8 cellular contexts compared by ENCODE assay signal in the genomic region with DNA sequence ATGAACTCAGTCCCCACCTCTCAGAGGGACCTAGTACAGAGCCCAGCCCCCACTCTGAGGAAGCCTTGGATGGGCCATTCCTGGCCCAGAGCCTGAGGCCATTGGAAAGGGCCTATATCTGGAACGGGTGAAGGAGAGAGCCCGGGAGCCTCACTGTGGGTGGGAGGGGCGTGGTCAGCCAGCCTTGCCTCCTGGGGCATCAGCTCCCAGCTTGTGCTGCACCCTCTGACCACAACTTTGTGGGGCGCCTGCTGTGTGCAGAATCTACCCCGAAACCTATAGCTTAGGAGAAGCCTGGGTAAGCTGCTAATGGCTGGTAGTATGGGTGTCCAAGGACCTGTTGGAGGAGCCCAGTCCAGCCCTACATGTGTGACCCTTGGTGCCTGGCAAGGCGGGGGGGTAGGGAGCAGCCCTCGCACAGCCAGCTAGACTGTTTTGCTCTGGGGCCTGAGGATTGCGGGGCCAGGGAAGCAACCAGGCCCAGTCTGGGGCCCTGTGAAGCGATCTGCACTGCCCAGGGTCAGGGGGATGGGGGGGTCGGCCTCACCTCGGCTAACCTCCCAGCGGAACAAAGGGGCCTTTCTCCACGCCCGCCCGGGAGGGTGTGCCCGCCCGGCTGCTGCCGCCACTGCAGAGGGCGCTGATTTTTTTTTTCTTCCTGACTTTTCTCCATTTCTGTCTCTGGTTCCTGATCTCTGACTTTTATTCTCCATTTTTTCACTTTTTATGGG. TPM values are rescaled to one million over a fixed set of nuclear protein-coding genes. Genes with fewer than 3 reads are reported as not detected.
DNase-seq lines count a peak whose midpoint lies in the region; ATAC-seq and TF ChIP-seq lines count a peak whose summit lies in the region.

No MANE protein-coding gene starts in this region.

- H3K36me3 Mint-ChIP-seq in effector memory CD8-positive, alpha-beta T cell (ENCODE audit: insufficient read depth), result peaks cover 5% of the 10 kb centered on the region
- no peaks in the 10 kb centered on the region for H3K36me3 Mint-ChIP-seq in naive thymus-derived CD8-positive, alpha-beta T cell

- H3K27me3 Mint-ChIP-seq in effector memory CD8-positive, alpha-beta T cell, result peaks cover 0 to 48% of the 10 kb centered on the region in 2 donors
- peaks cover 4 to 28% (median 12%) of the 10 kb centered on the region in 5 donors for H3K27me3 Mint-ChIP-seq in naive thymus-derived CD8-positive, alpha-beta T cell

- no peaks in the 10 kb centered on the region for H3K9me3 Mint-ChIP-seq in effector memory CD8-positive, alpha-beta T cell
- H3K9me3 Mint-ChIP-seq in naive thymus-derived CD8-positive, alpha-beta T cell, result no peaks in the 10 kb centered on the region

- POLR2A ChIA-PET in naive thymus-derived CD8-positive, alpha-beta T cell (lab: Charles Lee), result interaction anchor here (0.7 to 1.6 kb wide), 7 partner anchors 34 to 142 kb away, joined by 3 to 8 read pairs (median 4); a partner anchor contains a TSS

- peaks cover 4 to 10% of the 10 kb centered on the region in 2 donors for H3K4me1 Mint-ChIP-seq in effector memory CD8-positive, alpha-beta T cell (ENCODE audit: low read depth in 2 of 2)
- H3K4me1 Mint-ChIP-seq in naive thymus-derived CD8-positive, alpha-beta T cell, result peaks cover 3 to 11% (median 9%) of the 10 kb centered on the region in 4 donors

- no peak for ATAC-seq in effector memory CD8-positive, alpha-beta T cell (replicated peaks)
- ATAC-seq in naive thymus-derived CD8-positive, alpha-beta T cell, result no peak
- no peak for ATAC-seq in GM19463 (IDR thresholded peaks at IDR 0.05; ENCODE audit: unreplicated experiment)
- no peak for ATAC-seq in GM21723 (IDR thresholded peaks at IDR 0.05; ENCODE audit: unreplicated experiment)

- peak overlapping the region; percentile 49 for H3K4me3 ChIP-seq in AG10803 (ENCODE audit: low read length)

- H3K4me3 Mint-ChIP-seq in effector memory CD8-positive, alpha-beta T cell, result peak overlapping the region; percentile 81 to 86
- H3K4me3 Mint-ChIP-seq in naive thymus-derived CD8-positive, alpha-beta T cell, result peak overlapping the region in 7 of 10 donors; percentile 70 to 89 (median 83)

- 0 out of 2 replicates have a peak, but pooled peaks have one; percentile 12 for TF ChIP-seq CTCF in AG10803 (conservative IDR thresholded peaks at IDR 0.05; ENCODE audit: low read length)

- H3K27ac Mint-ChIP-seq in effector memory CD8-positive, alpha-beta T cell, result no peak overlapping the region
- H3K27ac Mint-ChIP-seq in naive thymus-derived CD8-positive, alpha-beta T cell, result no peak overlapping the region

- DNase-seq in AG10803 (ENCODE audit: low read depth) (no peak), LoVo (ENCODE audit: low spot score) (peak; percentile 20), NCI-H2196 (lab: John Stamatoyannopoulos, UW; ENCODE audit: unreplicated experiment) (no peak), amniotic stem cell (lab: John Stamatoyannopoulos, UW) (no peak)
- no peak for DNase-seq in effector memory CD8-positive, alpha-beta T cell
- DNase-seq in naive thymus-derived CD8-positive, alpha-beta T cell, result no peak

RNA-seq across cellular contexts. Expression of a gene that starts 42.3 kb away (rescaled TPM):
- total RNA-seq in naive thymus-derived CD8-positive, alpha-beta T cell, result 1 to 10 TPM; 6.6 to 7.9 TPM
- 1 to 10 TPM in 2 of 3 donors, under 1 TPM in 1; 0.37 to 2.6 (median 1.3) TPM for polyA plus RNA-seq in naive thymus-derived CD8-positive, alpha-beta T cell

RNA-seq across cellular contexts. Expression of a gene that starts 56.1 kb away (rescaled TPM):
- 100 to 1,000 TPM; 100 to 103 TPM for total RNA-seq in naive thymus-derived CD8-positive, alpha-beta T cell
- polyA plus RNA-seq in naive thymus-derived CD8-positive, alpha-beta T cell, result 10 to 100 TPM; 26.1 to 35.1 (median 27.2) TPM

RNA-seq across cellular contexts. Expression of a gene that starts 57.7 kb away (rescaled TPM):
- 10 to 100 TPM; 24.5 to 25.7 TPM for total RNA-seq in naive thymus-derived CD8-positive, alpha-beta T cell
- 1 to 10 TPM; 1.4 to 3.4 (median 1.9) TPM for polyA plus RNA-seq in naive thymus-derived CD8-positive, alpha-beta T cell
